Comparison of ENCODE assay signal across 8 cellular contexts in the genomic region with DNA sequence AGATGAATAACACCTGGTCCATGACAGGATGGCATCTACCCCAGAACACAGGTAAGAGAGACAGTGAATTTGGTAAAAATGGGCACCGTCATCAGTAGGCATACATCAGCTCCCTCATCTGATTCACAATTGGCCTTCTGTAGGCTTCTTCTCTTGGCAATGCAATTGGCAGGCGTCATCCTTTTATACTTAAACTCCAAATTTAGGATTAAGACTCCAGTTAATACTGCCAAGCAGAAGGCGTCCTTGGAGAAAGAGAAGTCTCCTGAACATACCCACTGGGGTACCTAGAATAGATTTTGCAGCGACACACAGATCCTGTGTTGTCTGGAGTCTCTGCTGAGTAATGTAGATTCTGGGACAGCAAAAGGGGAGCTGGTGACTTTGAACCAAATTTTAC. TPM values are rescaled to one million over a fixed set of nuclear protein-coding genes. Genes with fewer than 3 reads are reported as not detected.
A peak's percentile ranks its signal among the peaks of the same experiment; 100 is the strongest.
DNase-seq lines count a peak whose midpoint lies in the region; ATAC-seq, FAIRE-seq and TF ChIP-seq lines count a peak whose summit lies in the region.

No MANE protein-coding gene starts in this region.

- peaks cover 17% of the 10 kb centered on the region for H3K36me3 Mint-ChIP-seq in Calu3 (ENCODE audit: insufficient read depth, unreplicated experiment)
- H3K36me3 Mint-ChIP-seq in memory B cell = no peaks in the 10 kb centered on the region

- POLR2A ChIA-PET in K562 (lab: Yijun Ruan, JAX) = interaction anchor here (1.3 kb wide), 1 partner anchor 8 kb away, joined by 6 read pairs; no protein-coding TSS in a partner anchor

- TF ChIP-seq CTCF in Calu3 (IDR thresholded peaks at IDR 0.05; ENCODE audit: unreplicated experiment) (no peak), K562 (IDR thresholded peaks at IDR 0.05 in 2 of 3, conservative IDR thresholded peaks at IDR 0.05 in 1 of 3; ENCODE audit: insufficient read depth in 2 of 3, low read depth in 1 of 3, low read length in 3 of 3) (no peak), vagina (IDR thresholded peaks at IDR 0.05) (no peak)

- H3K27me3 Mint-ChIP-seq in Calu3 (ENCODE audit: unreplicated experiment) (no peaks in the 10 kb centered on the region), memory B cell (no peaks in the 10 kb centered on the region)

- intact Hi-C loops in Calu3 (cut with micrococcal nuclease; ENCODE audit: unreplicated experiment) (no loop called here), K562 (cut with micrococcal nuclease) (loop anchor here (1.0 to 10.0 kb wide), 2 partner anchors 47 to 294 kb away; no protein-coding TSS in a partner anchor), vagina (cut with DNase I) (no loop called here)

- FAIRE-seq in K562 (lab: Jason Lieb, UNC) = no peak
- no peak for FAIRE-seq in GM19239 (lab: Jason Lieb, UNC)

- H3K9me3 ChIP-seq in K562 (replicated peaks; ENCODE audit: control insufficient read depth, insufficient read depth, low read depth, low read length) (no peaks in the 10 kb centered on the region), vagina (no peaks in the 10 kb centered on the region)

- 14% methylated on average over 4 of the region's 4 CpGs for WGBS in K562 (ENCODE audit: insufficient coverage, low coverage, missing lambda C conversion rate)

- in situ Hi-C loops in K562 (cut with MboI) = no loop called here

- H3K27me3 ChIP-seq in K562 (ENCODE audit: control insufficient read depth in 2 of 2, insufficient read depth in 2 of 2, low read length in 2 of 2) = no peaks in the 10 kb centered on the region
- H3K27me3 ChIP-seq in vagina = no peaks in the 10 kb centered on the region

- H3K9me1 ChIP-seq in K562 (ENCODE audit: control insufficient read depth, insufficient read depth, low read length) = no peaks in the 10 kb centered on the region

- H3K36me3 ChIP-seq in K562 (ENCODE audit: control insufficient read depth, insufficient read depth, low read length) (no peaks in the 10 kb centered on the region), vagina (no peaks in the 10 kb centered on the region)

- CTCF ChIA-PET in Calu3 (lab: Charles Lee) (no interaction called here), K562 (lab: Yijun Ruan, JAX; ENCODE audit: low intra/inter-chr PET ratio) (no interaction called here)

- no peaks in the 10 kb centered on the region for H4K20me1 ChIP-seq in K562 (replicated peaks; ENCODE audit: control insufficient read depth, insufficient read depth, low read length)

- TF ChIP-seq EP300 in K562 (IDR thresholded peaks at IDR 0.05; ENCODE audit: low read length) = no peak

- H3K4me2 ChIP-seq in K562 (ENCODE audit: insufficient read depth, low read length) = peak overlapping the region; percentile 99

- H3K4me1 ChIP-seq in K562 (replicated peaks in 1 of 2; ENCODE audit: control insufficient read depth in 2 of 2, insufficient read depth in 2 of 2, low read length in 2 of 2) (peaks cover 6 to 13% of the 10 kb centered on the region in 2 experiments; a peak in 4 of 5 replicates), vagina (peaks cover 16% of the 10 kb centered on the region)

- BruUV-seq in Calu3 (replicated peaks; lab: Mats Ljungman, UMichigan) = no TSS peak
- no TSS peak for BruUV-seq in K562 (replicated peaks; lab: Mats Ljungman, UMichigan)

- H3K9ac ChIP-seq in K562 (ENCODE audit: insufficient read depth in 1 of 2, low read depth in 2 of 2, low read length in 2 of 2) = peak overlapping the region; percentile 92 to 96; a peak in 3 of 4 replicates

- H2AFZ ChIP-seq in K562 (ENCODE audit: low read depth, low read length) = peak overlapping the region; percentile 99

- TF ChIP-seq RAD21 in K562 (CRISPR knock-in tag; conservative IDR thresholded peaks at IDR 0.05 in 1 of 2, IDR thresholded peaks at IDR 0.05 in 1 of 2) = no peak

- H3K4me1 Mint-ChIP-seq in Calu3 (ENCODE audit: low read depth, unreplicated experiment) (peaks cover 7% of the 10 kb centered on the region), memory B cell (peaks cover 14% of the 10 kb centered on the region)

- H3K27ac Mint-ChIP-seq in Calu3 (ENCODE audit: unreplicated experiment) (peak overlapping the region; percentile 56), memory B cell (no peak overlapping the region)

- H3K4me3 Mint-ChIP-seq in Calu3 (ENCODE audit: low read depth, unreplicated experiment) (peak overlapping the region; percentile 84), memory B cell (peak overlapping the region; percentile 91)

- H3K4me3 ChIP-seq in K562 = peak overlapping the region; percentile 56
- peak overlapping the region; percentile 76 to 91 for H3K4me3 ChIP-seq in vagina

- H3K79me2 ChIP-seq in K562 (ENCODE audit: control insufficient read depth, insufficient read depth, low read length) = peaks cover 18% of the 10 kb centered on the region; the same call in 2 of the 3 replicates

- DNase-seq in Calu3 = no peak
- peak in 1 of 4 experiments; percentile 30 for DNase-seq in K562 (ENCODE audit: extremely low read depth in 1 of 4, low spot score in 3 of 4)
- DNase-seq in memory B cell (ENCODE audit: low spot score in 2 of 2) = no peak
- DNase-seq in vagina (ENCODE audit: extremely low spot score in 2 of 2) = no peak
- DNase-seq in activated gamma-delta T cell (lab: John Stamatoyannopoulos, UW) = no peak
- no peak for DNase-seq in GM19239 (ENCODE audit: insufficient read length, low spot score)

- H3K27ac ChIP-seq in K562 (ENCODE audit: extremely low read depth, low read depth, low read length) = peak overlapping the region; percentile 93
- no peak overlapping the region for H3K27ac ChIP-seq in vagina

- H3K9me3 Mint-ChIP-seq in Calu3 (ENCODE audit: low read depth, unreplicated experiment) (no peaks in the 10 kb centered on the region), memory B cell (no peaks in the 10 kb centered on the region)

- ATAC-seq in HG03280 (IDR thresholded peaks at IDR 0.05; ENCODE audit: unreplicated experiment) (peak; percentile 8), K562 (peak; percentile 21), memory B cell (ENCODE audit: low read depth) (no peak), HG03378 (IDR thresholded peaks at IDR 0.05; ENCODE audit: unreplicated experiment) (no peak)

- TF ChIP-seq POLR2A in K562 (conservative IDR thresholded peaks at IDR 0.05) = no peak
- no peak for TF ChIP-seq POLR2A in vagina (IDR thresholded peaks at IDR 0.05)

TF ChIP-seq in K562, 482 proteins besides CTCF, POLR2A, EP300 and RAD21:
- TF ChIP-seq ZNF507 (tag; conservative IDR thresholded peaks at IDR 0.05) (no peak), SIX5 (IDR thresholded peaks at IDR 0.05; ENCODE audit: borderline replicate concordance in 1 of 2, insufficient read depth in 1 of 2, low read depth in 1 of 2, low read length in 2 of 2) (0 out of 4 replicates have a peak, but pooled peaks of 1 of the 2 experiments have one; percentile 11), CREBBP (IDR thresholded peaks at IDR 0.05; ENCODE audit: low read depth, low read length) (no peak), ZNF830 (CRISPR knock-in tag; IDR thresholded peaks at IDR 0.05) (no peak)

RNA-seq across cellular contexts. Expression of a gene that starts 0.6 kb away (rescaled TPM):
- total RNA-seq in Calu3 (2022) (11.0 and 11.1 TPM in 2 replicates), K562 (2014; rRNA removed) (10.2 TPM in 2 replicates), K562 (2014; rRNA removed; fragmentation: Illumina TruSeq; extraction: Trizol) (17.0 and 17.2 TPM in 2 replicates), K562 (2015; rRNA removed; fragmentation: Illumina TruSeq; extraction: Trizol) (15.6 and 17.8 TPM in 2 replicates), K562 (2021) (9.9 and 10.8 TPM in 2 replicates), vagina (8.8 TPM)
- 22.7 and 40.0 TPM in 2 replicates for total RNA-seq in K562 (2011; cell fraction: chromatin; rRNA removed; ENCODE audit: low replicate concordance)
- total RNA-seq in K562 (2011; cell fraction: nucleolus; rRNA removed) = 11.0 and 14.9 TPM in 2 replicates
- total RNA-seq in K562 (2011; cell fraction: nucleoplasm; rRNA removed) = 23.9 and 25.0 TPM in 2 replicates
- polyA plus RNA-seq in K562 (2011; rRNA removed) (20.0 and 22.5 TPM in 2 replicates), K562 (2014; fragmentation: Illumina TruSeq; extraction: Trizol) (16.7 and 23.4 TPM in 2 replicates), K562 (2014; fragmentation: Nextera tagmentation; extraction: Ambion mirVana) (10 to 100 TPM in 1 of 2 experiments, 1 to 10 TPM in 1; 8.0 to 10.4 TPM), K562 (2014; rRNA removed) (15.7 and 17.8 TPM in 2 replicates)
- polyA plus RNA-seq in K562 (2011; cell fraction: cytosol; rRNA removed) = 5.7 and 10.8 TPM in 2 replicates
- 34.4 and 43.2 TPM in 2 replicates for polyA plus RNA-seq in K562 (2011; cell fraction: nucleus; rRNA removed)
- 11.6 and 21.5 TPM in 2 replicates for polyA plus RNA-seq in K562 (2012)
- polyA minus RNA-seq in K562 (2011; rRNA and poly(A)+ RNA removed) = 19.2 and 22.6 TPM in 2 replicates
- polyA minus RNA-seq in K562 (2011; cell fraction: cytosol; rRNA and poly(A)+ RNA removed) = 5.2 and 6.3 TPM in 2 replicates
- 25.7 and 37.0 TPM in 2 replicates for polyA minus RNA-seq in K562 (2011; cell fraction: nucleus; rRNA and poly(A)+ RNA removed)

Comparison
In these comparisons a context has a peak if more than half of its experiments do, and no peak if none do; other contexts are left out.
1. ATAC-seq: peak in HG03280 (single experiment) and K562 (single experiment); none in memory B cell (single experiment) and HG03378 (single experiment).